In genomic region chr13:44868397-44868796, GRCh38 we compare ENCODE assay signal across 13 cellular contexts.
DNase-seq lines count a peak whose midpoint lies in the region; ATAC-seq and TF ChIP-seq lines count a peak whose summit lies in the region.
"Had no signal": no experiment of that assay in that cellular context is flagged by ENCODE, and none has a peak within 500 bp of the region (broad histone marks: within the 10 kb centered on the region; RNA-seq: fewer than 3 reads in every experiment).

No MANE protein-coding gene starts in this region.

- DNase-seq in OCI-LY7 (ENCODE audit: low spot score) = no peak
- DNase-seq in NCI-H69 (lab: John Stamatoyannopoulos, UW) = no peak
- DNase-seq in Calu3 = no peak
- DNase-seq in CD8-positive, alpha-beta T cell = no peak
- no peak for DNase-seq in effector memory CD8-positive, alpha-beta T cell
- DNase-seq: Caco-2; NCI-H748 treated with DMSO at 0.1 percent for 48 hours; stimulated activated CD4-positive, alpha-beta T cell treated with anti-CD3 and anti-CD28 coated beads, Interleukin-4, amount 100 ng/mL, for 4 hours had no signal

- peaks cover 2% of the 10 kb centered on the region for H3K9me3 Mint-ChIP-seq in Calu3 (ENCODE audit: low read depth, unreplicated experiment)
- H3K9me3 Mint-ChIP-seq in CD8-positive, alpha-beta T cell = peaks cover 3% of the 10 kb centered on the region
- H3K9me3 Mint-ChIP-seq in effector memory CD8-positive, alpha-beta T cell = no peaks in the 10 kb centered on the region

- no peak overlapping the region for H3K4me2 ChIP-seq in OCI-LY7 (ENCODE audit: low read length)

- no peak overlapping the region for H3K4me3 ChIP-seq in OCI-LY7 (ENCODE audit: low read depth, low read length, poor library complexity, severe bottlenecking)
- no peak overlapping the region for H3K4me3 ChIP-seq in CD8-positive, alpha-beta T cell (ENCODE audit: low read depth, low read length)
- H3K4me3 ChIP-seq: lung had no signal

- H2AFZ ChIP-seq in OCI-LY7 (ENCODE audit: low read length) = 0 out of 2 replicates have a peak overlapping the region, but pooled peaks have one; percentile 25

- no peaks in the 10 kb centered on the region for H3K27me3 ChIP-seq in CD8-positive, alpha-beta T cell (ENCODE audit: insufficient read depth, low read length)

- intact Hi-C loops in OCI-LY7 (cut with micrococcal nuclease; ENCODE audit: unreplicated experiment) = no loop called here
- intact Hi-C loops in Calu3 (cut with micrococcal nuclease; ENCODE audit: unreplicated experiment) = no loop called here
- intact Hi-C loops in CD8-positive, alpha-beta T cell (cut with DNase I, micrococcal nuclease) = no loop called here

- H3K9me2 ChIP-seq in OCI-LY7 (ENCODE audit: insufficient read depth, low read length) = no peaks in the 10 kb centered on the region

- H3K4me1 Mint-ChIP-seq in Calu3 (ENCODE audit: low read depth, unreplicated experiment) = peaks cover 6% of the 10 kb centered on the region
- H3K4me1 Mint-ChIP-seq in CD8-positive, alpha-beta T cell (ENCODE audit: low read depth) = no peaks in the 10 kb centered on the region
- peaks cover 0 to 4% of the 10 kb centered on the region in 2 donors for H3K4me1 Mint-ChIP-seq in effector memory CD8-positive, alpha-beta T cell (ENCODE audit: low read depth in 2 of 2)

- no peaks in the 10 kb centered on the region for H3K36me3 ChIP-seq in OCI-LY7 (ENCODE audit: insufficient read depth, low read length)
- no peaks in the 10 kb centered on the region for H3K36me3 ChIP-seq in CD8-positive, alpha-beta T cell (ENCODE audit: insufficient read depth, low read length)

- CTCF ChIA-PET in OCI-LY7 (lab: Charles Lee; ENCODE audit: unreplicated experiment) = no interaction called here
- CTCF ChIA-PET in Calu3 (lab: Charles Lee) = no interaction called here
- CTCF ChIA-PET in CD8-positive, alpha-beta T cell (lab: Charles Lee) = no interaction called here

- H3K27me3 Mint-ChIP-seq in Calu3 (ENCODE audit: unreplicated experiment) = no peaks in the 10 kb centered on the region
- peaks cover 2% of the 10 kb centered on the region for H3K27me3 Mint-ChIP-seq in CD8-positive, alpha-beta T cell (ENCODE audit: low read depth)
- H3K27me3 Mint-ChIP-seq in effector memory CD8-positive, alpha-beta T cell = peaks cover 6 to 59% of the 10 kb centered on the region in 2 donors

- no peaks in the 10 kb centered on the region for H3K9me3 ChIP-seq in OCI-LY7 (ENCODE audit: low read length)
- H3K9me3 ChIP-seq in CD8-positive, alpha-beta T cell (ENCODE audit: low read length) = no peaks in the 10 kb centered on the region

- TF ChIP-seq CTCF in OCI-LY7 (conservative IDR thresholded peaks at IDR 0.05; ENCODE audit: low read length) (no peak), Calu3 (IDR thresholded peaks at IDR 0.05; ENCODE audit: unreplicated experiment) (no peak)
- no peak for TF ChIP-seq CTCF in CD8-positive, alpha-beta T cell (IDR thresholded peaks at IDR 0.05)

- no peak overlapping the region for H3K27ac ChIP-seq in OCI-LY7 (ENCODE audit: low read depth, low read length, poor library complexity, severe bottlenecking)
- no peak overlapping the region for H3K27ac ChIP-seq in CD8-positive, alpha-beta T cell (ENCODE audit: low read depth, low read length)

- no peaks in the 10 kb centered on the region for H3K4me1 ChIP-seq in OCI-LY7 (ENCODE audit: insufficient read depth, low read length, poor library complexity, severe bottlenecking)
- no peaks in the 10 kb centered on the region for H3K4me1 ChIP-seq in CD8-positive, alpha-beta T cell (ENCODE audit: insufficient read depth, low read length)
- H3K4me1 ChIP-seq: Caco-2 had no signal

- H3K79me2 ChIP-seq in OCI-LY7 (ENCODE audit: insufficient read depth, low read depth, low read length) = no peaks in the 10 kb centered on the region

- H3K36me3 Mint-ChIP-seq in Calu3 (ENCODE audit: insufficient read depth, unreplicated experiment) = no peaks in the 10 kb centered on the region
- no peaks in the 10 kb centered on the region for H3K36me3 Mint-ChIP-seq in CD8-positive, alpha-beta T cell
- peaks cover 3% of the 10 kb centered on the region for H3K36me3 Mint-ChIP-seq in effector memory CD8-positive, alpha-beta T cell (ENCODE audit: insufficient read depth)

- ATAC-seq in GM18508 (IDR thresholded peaks at IDR 0.05; ENCODE audit: insufficient read depth, unreplicated experiment) (peak; percentile 90), GM19372 (IDR thresholded peaks at IDR 0.05; ENCODE audit: low read depth, unreplicated experiment) (peak; percentile 84), HG02870 (IDR thresholded peaks at IDR 0.05; ENCODE audit: unreplicated experiment) (peak; percentile 99)
- no peak for ATAC-seq in CD8-positive, alpha-beta T cell
- no peak for ATAC-seq in effector memory CD8-positive, alpha-beta T cell (replicated peaks)
- ATAC-seq: SK-N-SH treated with all-trans-retinoic acid at 6 μM for 48 hours had no signal

- POLR2A ChIA-PET in OCI-LY7 (lab: Charles Lee) = no interaction called here
- POLR2A ChIA-PET in CD8-positive, alpha-beta T cell (lab: Charles Lee) = no interaction called here

- H3K27ac Mint-ChIP-seq in Calu3 (ENCODE audit: unreplicated experiment) = no peak overlapping the region
- no peak overlapping the region for H3K27ac Mint-ChIP-seq in CD8-positive, alpha-beta T cell
- H3K27ac Mint-ChIP-seq in effector memory CD8-positive, alpha-beta T cell = no peak overlapping the region

- H3K4me3 Mint-ChIP-seq in Calu3 (ENCODE audit: low read depth, unreplicated experiment) = no peak overlapping the region
- no peak overlapping the region for H3K4me3 Mint-ChIP-seq in CD8-positive, alpha-beta T cell
- H3K4me3 Mint-ChIP-seq in effector memory CD8-positive, alpha-beta T cell = no peak overlapping the region

- BruUV-seq in OCI-LY7 (replicated peaks; lab: Mats Ljungman, UMichigan) = no TSS peak
- BruUV-seq in Calu3 (replicated peaks; lab: Mats Ljungman, UMichigan) = no TSS peak

- no peaks in the 10 kb centered on the region for H4K20me1 ChIP-seq in OCI-LY7 (ENCODE audit: insufficient read depth, low read length)

Comparison
In these comparisons a context has a peak if more than half of its experiments do, and no peak if none do; other contexts are left out.
1. ATAC-seq: peak in GM18508 (single experiment), GM19372 (single experiment) and HG02870 (single experiment); none in CD8-positive, alpha-beta T cell (single experiment) and effector memory CD8-positive, alpha-beta T cell (single experiment).